ENCODE assay signal across 19 cellular contexts in the genomic region with DNA sequence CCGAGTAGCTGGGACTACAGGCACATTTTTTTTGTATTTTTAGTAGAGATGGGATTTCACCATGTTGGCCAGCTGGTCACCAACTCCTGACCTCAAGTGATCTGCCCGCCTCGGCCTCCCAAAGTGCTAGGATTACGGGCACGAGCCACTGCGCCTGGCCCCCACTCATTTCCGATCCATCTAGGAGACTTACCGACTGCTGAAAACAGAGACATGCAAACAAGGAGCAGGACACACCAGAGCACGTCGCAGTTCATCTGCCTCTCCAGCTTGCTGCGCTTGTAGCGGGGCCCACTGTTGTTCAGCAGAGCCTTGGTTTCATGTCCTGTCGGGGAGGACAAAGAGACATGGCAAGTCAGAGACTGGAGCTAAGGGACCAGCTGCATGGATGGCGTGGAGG.
"Had no signal": no experiment of that assay in that cellular context is flagged by ENCODE, and none has a peak within 500 bp of the region (broad histone marks: within the 10 kb centered on the region; RNA-seq: fewer than 3 reads in every experiment).

No MANE protein-coding gene starts in this region.

- H3K27me3 Mint-ChIP-seq: activated naive CD4-positive, alpha-beta T cell treated with anti-CD3 and anti-CD28 coated beads, Interleukin-2, amount 10 ng/mL, durations not matched to agents 7 days and 5 days; natural killer cell treated with Interleukin-12 subunit alpha and Interleukin-12 subunit beta and Interleukin-15 and Interleukin-18, amount 100 ng/mL, for 72 hours had no signal

- H2AFZ ChIP-seq: hepatocyte, parathyroid adenoma had no signal

- H3K4me3 ChIP-seq: hepatocyte, thoracic aorta, upper lobe of left lung had no signal

- H3K4me2 ChIP-seq: hepatocyte had no signal

- H3K27ac ChIP-seq: hepatocyte, neutrophil, parathyroid adenoma, thoracic aorta, upper lobe of left lung had no signal

- H3K9ac ChIP-seq: parathyroid adenoma had no signal

- H3K79me2 ChIP-seq: hepatocyte, parathyroid adenoma had no signal

- H3K4me1 Mint-ChIP-seq: activated naive CD4-positive, alpha-beta T cell treated with anti-CD3 and anti-CD28 coated beads, Interleukin-2, amount 10 ng/mL, durations not matched to agents 7 days and 5 days had no signal

- H3K27me3 ChIP-seq: hepatocyte, neutrophil, upper lobe of left lung had no signal

- H3K4me3 Mint-ChIP-seq: activated CD8-positive, alpha-beta T cell treated with anti-CD3 and anti-CD28 coated beads, Interleukin-2, amount 10 ng/mL, durations not matched to agents 7 days and 5 days; activated naive CD4-positive, alpha-beta T cell treated with anti-CD3 and anti-CD28 coated beads, Interleukin-2, amount 10 ng/mL, durations not matched to agents 7 days and 5 days; natural killer cell treated with Interleukin-12 subunit alpha and Interleukin-12 subunit beta and Interleukin-15 and Interleukin-18, amount 100 ng/mL, for 72 hours had no signal

- H3K4me1 ChIP-seq: upper lobe of left lung had no signal

- H3K27ac Mint-ChIP-seq: activated CD8-positive, alpha-beta T cell treated with anti-CD3 and anti-CD28 coated beads, Interleukin-2, amount 10 ng/mL, durations not matched to agents 7 days and 5 days; activated naive CD4-positive, alpha-beta T cell treated with anti-CD3 and anti-CD28 coated beads, Interleukin-2, amount 10 ng/mL, durations not matched to agents 7 days and 5 days; natural killer cell treated with Interleukin-12 subunit alpha and Interleukin-12 subunit beta and Interleukin-15 and Interleukin-18, amount 100 ng/mL, for 72 hours had no signal

- H3K36me3 ChIP-seq: neutrophil had no signal

- DNase-seq: activated CD4-positive, alpha-beta T cell treated with anti-CD3 and anti-CD28 coated beads for 1 hour; activated CD4-positive, alpha-beta T cell treated with anti-CD3 and anti-CD28 coated beads, Interleukin-2, amount 50 U/mL, for 1 hour; activated CD8-positive, alpha-beta T cell treated with anti-CD3 and anti-CD28 coated beads, Interleukin-2, amount 10 ng/mL, durations not matched to agents 7 days and 5 days; activated effector memory CD4-positive, alpha-beta T cell treated with anti-CD3 and anti-CD28 coated beads, Interleukin-2, amount 50 U/mL, for 16 hours; activated naive CD4-positive, alpha-beta T cell treated with anti-CD3 and anti-CD28 coated beads, Interleukin-2, amount 10 ng/mL, durations not matched to agents 7 days and 5 days; amygdala; cerebellar nuclear complex; cortex of kidney; erythroblast; foreskin melanocyte; glutamatergic neuron; stimulated activated CD4-positive, alpha-beta T cell treated with anti-CD3 and anti-CD28 coated beads, Interleukin-4, amount 100 ng/mL, for 24 hours; T-helper 1 cell; upper lobe of left lung had no signal

- H3K9me3 ChIP-seq: neutrophil, thoracic aorta, upper lobe of left lung had no signal

- ATAC-seq: activated CD8-positive, alpha-beta T cell treated with anti-CD3 and anti-CD28 coated beads, Interleukin-2, amount 10 ng/mL, durations not matched to agents 7 days and 5 days; natural killer cell treated with Interleukin-12 subunit alpha and Interleukin-12 subunit beta and Interleukin-15 and Interleukin-18, amount 100 ng/mL, for 72 hours had no signal

- H3K9me3 Mint-ChIP-seq: activated naive CD4-positive, alpha-beta T cell treated with anti-CD3 and anti-CD28 coated beads, Interleukin-2, amount 10 ng/mL, durations not matched to agents 7 days and 5 days; natural killer cell treated with Interleukin-12 subunit alpha and Interleukin-12 subunit beta and Interleukin-15 and Interleukin-18, amount 100 ng/mL, for 72 hours had no signal
